ENCODE assay signal across 8 cellular contexts in the genomic region with DNA sequence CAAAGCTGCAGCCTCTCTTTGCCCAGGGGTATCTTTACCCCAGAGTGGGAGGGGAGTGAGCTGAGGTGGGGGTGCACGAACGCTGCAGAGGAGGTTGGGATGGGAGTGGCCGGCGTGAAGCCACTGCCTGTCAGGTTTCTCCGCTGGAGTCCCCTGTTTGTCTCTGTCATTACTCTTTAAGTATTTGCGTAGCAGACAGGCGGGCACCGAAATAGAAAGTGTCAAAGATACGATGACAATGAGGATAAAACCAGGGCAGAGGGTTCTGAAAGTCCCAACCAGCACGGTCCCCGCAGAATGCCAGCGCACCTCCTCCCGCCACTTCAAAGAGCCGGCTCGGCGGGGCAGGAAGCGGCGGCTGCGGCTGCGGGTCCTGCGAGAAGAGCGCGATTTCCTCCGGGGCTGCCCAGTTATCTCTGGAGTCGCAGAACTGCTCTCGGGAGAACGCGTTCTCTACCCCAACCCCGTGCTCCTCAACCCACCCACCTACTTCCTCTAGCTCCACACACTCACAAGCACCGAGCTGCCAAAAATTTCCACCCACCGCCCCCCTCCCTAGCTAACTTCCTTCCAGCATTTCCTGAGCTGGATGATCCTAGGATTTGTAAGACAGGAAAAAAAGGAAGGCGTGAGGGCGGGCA.
A peak's percentile ranks its signal among the peaks of the same experiment; 100 is the strongest.
DNase-seq lines count a peak whose midpoint lies in the region; ATAC-seq and TF ChIP-seq lines count a peak whose summit lies in the region.

A gene with protein sequence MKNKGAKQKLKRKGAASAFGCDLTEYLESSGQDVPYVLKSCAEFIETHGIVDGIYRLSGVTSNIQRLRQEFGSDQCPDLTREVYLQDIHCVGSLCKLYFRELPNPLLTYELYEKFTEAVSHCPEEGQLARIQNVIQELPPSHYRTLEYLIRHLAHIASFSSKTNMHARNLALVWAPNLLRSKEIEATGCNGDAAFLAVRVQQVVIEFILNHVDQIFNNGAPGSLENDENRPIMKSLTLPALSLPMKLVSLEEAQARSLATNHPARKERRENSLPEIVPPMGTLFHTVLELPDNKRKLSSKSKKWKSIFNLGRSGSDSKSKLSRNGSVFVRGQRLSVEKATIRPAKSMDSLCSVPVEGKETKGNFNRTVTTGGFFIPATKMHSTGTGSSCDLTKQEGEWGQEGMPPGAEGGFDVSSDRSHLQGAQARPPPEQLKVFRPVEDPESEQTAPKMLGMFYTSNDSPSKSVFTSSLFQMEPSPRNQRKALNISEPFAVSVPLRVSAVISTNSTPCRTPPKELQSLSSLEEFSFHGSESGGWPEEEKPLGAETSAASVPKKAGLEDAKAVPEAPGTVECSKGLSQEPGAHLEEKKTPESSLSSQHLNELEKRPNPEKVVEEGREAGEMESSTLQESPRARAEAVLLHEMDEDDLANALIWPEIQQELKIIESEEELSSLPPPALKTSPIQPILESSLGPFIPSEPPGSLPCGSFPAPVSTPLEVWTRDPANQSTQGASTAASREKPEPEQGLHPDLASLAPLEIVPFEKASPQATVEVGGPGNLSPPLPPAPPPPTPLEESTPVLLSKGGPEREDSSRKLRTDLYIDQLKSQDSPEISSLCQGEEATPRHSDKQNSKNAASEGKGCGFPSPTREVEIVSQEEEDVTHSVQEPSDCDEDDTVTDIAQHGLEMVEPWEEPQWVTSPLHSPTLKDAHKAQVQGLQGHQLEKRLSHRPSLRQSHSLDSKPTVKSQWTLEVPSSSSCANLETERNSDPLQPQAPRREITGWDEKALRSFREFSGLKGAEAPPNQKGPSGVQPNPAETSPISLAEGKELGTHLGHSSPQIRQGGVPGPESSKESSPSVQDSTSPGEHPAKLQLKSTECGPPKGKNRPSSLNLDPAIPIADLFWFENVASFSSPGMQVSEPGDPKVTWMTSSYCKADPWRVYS (N-terminal part only) (plus strand): TSS at position 623 of the 641 bp plus-strand sequence. CDS start 522 bp downstream, outside the sequence.

- no peak for TF ChIP-seq CTCF in retinal pigment epithelial cell (conservative IDR thresholded peaks at IDR 0.05; ENCODE audit: low read depth, low read length)

- peaks cover 41% of the 10 kb centered on the region for H3K27me3 Mint-ChIP-seq in T-helper 2 cell treated with Interferon-gamma antibody and Interleukin-4, amounts not matched to agents 5 μg/mL and 100 μg/mL, for 36 hours (ENCODE audit: low read depth)

- no peaks in the 10 kb centered on the region for H3K36me3 Mint-ChIP-seq in T-helper 2 cell treated with Interferon-gamma antibody and Interleukin-4, amounts not matched to agents 5 μg/mL and 100 μg/mL, for 36 hours (ENCODE audit: low read depth)

- ATAC-seq in GM21367 (IDR thresholded peaks at IDR 0.05; ENCODE audit: unreplicated experiment), result peak; percentile 30

- DNase-seq in DMS53 (lab: John Stamatoyannopoulos, UW) (peak; percentile 72), hepatic stellate cell (ENCODE audit: low spot score) (peak; percentile 63), retinal pigment epithelial cell (ENCODE audit: low read depth) (no peak), NCI-H1048 (lab: John Stamatoyannopoulos, UW) (no peak)
- peak; percentile 91 for DNase-seq in T-helper 2 cell treated with Interferon-gamma antibody and Interleukin-4, amounts not matched to agents 5 μg/mL and 100 μg/mL, for 36 hours (ENCODE audit: low spot score)

- no peak within 1 kb of the TSS for H3K27ac ChIP-seq in HUES48 (ENCODE audit: low read depth, low read length)
- peak within 1 kb of the TSS; percentile 63 for H3K27ac ChIP-seq in angular gyrus (ENCODE audit: low read depth, low read length)

- H3K9me3 ChIP-seq in HUES48 (ENCODE audit: control insufficient read depth, insufficient read depth, low read length), result no peaks in the 10 kb centered on the region

- peak within 1 kb of the TSS; percentile 65 for H3K27ac Mint-ChIP-seq in T-helper 2 cell treated with Interferon-gamma antibody and Interleukin-4, amounts not matched to agents 5 μg/mL and 100 μg/mL, for 36 hours

- H3K9ac ChIP-seq in HUES48 (ENCODE audit: low read depth, low read length), result no peak within 1 kb of the TSS

- H3K4me3 Mint-ChIP-seq in T-helper 2 cell treated with Interferon-gamma antibody and Interleukin-4, amounts not matched to agents 5 μg/mL and 100 μg/mL, for 36 hours, result peak within 1 kb of the TSS; percentile 90

- H3K4me1 ChIP-seq in HUES48 (ENCODE audit: control insufficient read depth, insufficient read depth, low read length), result peaks cover 19% of the 10 kb centered on the region

- no peaks in the 10 kb centered on the region for H3K9me3 Mint-ChIP-seq in T-helper 2 cell treated with Interferon-gamma antibody and Interleukin-4, amounts not matched to agents 5 μg/mL and 100 μg/mL, for 36 hours

- H3K4me3 ChIP-seq in HUES48 (ENCODE audit: low read depth, low read length) (peak within 1 kb of the TSS; percentile 73), retinal pigment epithelial cell (ENCODE audit: low read length) (peak within 1 kb of the TSS; percentile 72)

- peaks cover 43% of the 10 kb centered on the region for H3K27me3 ChIP-seq in HUES48 (ENCODE audit: control insufficient read depth, insufficient read depth, low read length)

- H3K36me3 ChIP-seq in HUES48 (ENCODE audit: control insufficient read depth, insufficient read depth, low read length), result no peaks in the 10 kb centered on the region

- peaks cover 37% of the 10 kb centered on the region for H3K4me1 Mint-ChIP-seq in T-helper 2 cell treated with Interferon-gamma antibody and Interleukin-4, amounts not matched to agents 5 μg/mL and 100 μg/mL, for 36 hours (ENCODE audit: low read depth)

Comparison
In these comparisons a context has a peak if more than half of its experiments do, and no peak if none do; other contexts are left out.
1. DNase-seq: peak in DMS53 (single experiment), T-helper 2 cell treated with Interferon-gamma antibody and Interleukin-4, amounts not matched to agents 5 μg/mL and 100 μg/mL, for 36 hours (single experiment) and hepatic stellate cell (single experiment); none in retinal pigment epithelial cell (single experiment) and NCI-H1048 (single experiment).